In genomic region chr4:83109480-83110221, GRCh38 we compare ENCODE assay signal across 8 cellular contexts. TPM values are rescaled to one million over a fixed set of nuclear protein-coding genes. Genes with fewer than 3 reads are reported as not detected.
DNase-seq lines count a peak whose midpoint lies in the region; ATAC-seq and TF ChIP-seq lines count a peak whose summit lies in the region.

No MANE protein-coding gene starts in this region.

- no peak for TF ChIP-seq RAD21 in Ishikawa (IDR thresholded peaks at IDR 0.05; ENCODE audit: low read depth)

- no peaks in the 10 kb centered on the region for H3K79me2 ChIP-seq in mammary epithelial cell (ENCODE audit: insufficient read depth, low read length)

- H3K4me3 ChIP-seq in mammary epithelial cell (replicated peaks in 1 of 3; ENCODE audit: insufficient read depth in 1 of 3, low read depth in 2 of 3, low read length in 3 of 3), result peak overlapping the region; percentile 55 to 60 (median 57)

- WGBS in mammary epithelial cell (ENCODE audit: low coverage, missing lambda C conversion rate), result 13% methylated on average over 29 of the region's 64 CpGs

- no peaks in the 10 kb centered on the region for H3K36me3 ChIP-seq in mammary epithelial cell (ENCODE audit: insufficient read depth, low read length)

- H3K4me1 ChIP-seq in mammary epithelial cell (ENCODE audit: insufficient read depth, low read length), result peaks cover 24% of the 10 kb centered on the region

- intact Hi-C loops in mammary epithelial cell (cut with micrococcal nuclease) (loop anchor here (1.0 to 2.0 kb wide), 4 partner anchors 19 to 151 kb away; no protein-coding TSS in a partner anchor), left colon (cut with DNase I, micrococcal nuclease) (no loop called here)

- no peaks in the 10 kb centered on the region for H4K20me1 ChIP-seq in mammary epithelial cell (ENCODE audit: insufficient read depth, low read length)

- DNase-seq in DMS79 treated with DMSO at 0.1 percent for 48 hours (lab: John Stamatoyannopoulos, UW) (peak; percentile 50), T-helper 1 cell (peak in 3 of 5 donors; percentile 16 to 38 (median 26)), mammary epithelial cell (no peak), left colon (peak; percentile 50 to 64), Ammon's horn (ENCODE audit: low spot score) (no peak)
- peak; percentile 20 to 34 for DNase-seq in stimulated activated CD8-positive, alpha-beta memory T cell treated with anti-CD3 and anti-CD28 coated beads, Interleukin-2, amount 100 ng/mL, for 48 hours (ENCODE audit: low read depth in 2 of 2)

- dilution Hi-C loops in mammary epithelial cell (cut with HindIII; ENCODE audit: low sequenced_read_pairs), result no loop called here

- H3K27me3 ChIP-seq in mammary epithelial cell (ENCODE audit: insufficient read depth, low read length), result no peaks in the 10 kb centered on the region

- in situ Hi-C loops in mammary epithelial cell (cut with MboI; ENCODE audit: low sequenced_read_pairs in 2 of 2), result no loop called here

- no peak for TF ChIP-seq CTCF in mammary epithelial cell (conservative IDR thresholded peaks at IDR 0.05 in 1 of 2, IDR thresholded peaks at IDR 0.05 in 1 of 2; ENCODE audit: extremely low read depth in 1 of 2, insufficient read depth in 1 of 2, low read depth in 1 of 2, low read length in 2 of 2)

- CTCF ChIA-PET in mammary epithelial cell (lab: Charles Lee; ENCODE audit: low non-redundant PET), result interaction anchor here (0.6 kb wide), 3 partner anchors 147 to 620 kb away, joined by 3 to 5 read pairs (median 5); partner anchors contain the start of gene COQ2

- BruUV-seq in mammary epithelial cell (replicated peaks; lab: Mats Ljungman, UMichigan), result no TSS peak

- peak overlapping the region; percentile 48 for H3K27ac ChIP-seq in mammary epithelial cell (ENCODE audit: insufficient read depth, low read depth, low read length)

- no peaks in the 10 kb centered on the region for H3K9me3 ChIP-seq in mammary epithelial cell (replicated peaks; ENCODE audit: insufficient read depth, low read length)

- peak overlapping the region; percentile 96 for H2AFZ ChIP-seq in mammary epithelial cell (ENCODE audit: low read depth, low read length)

- peak overlapping the region; percentile 82 for H3K4me2 ChIP-seq in mammary epithelial cell (ENCODE audit: insufficient read depth, low read depth, low read length)

- TF ChIP-seq EP300 in Ishikawa (IDR thresholded peaks at IDR 0.05; ENCODE audit: borderline replicate concordance), result no peak

- H3K9ac ChIP-seq in mammary epithelial cell (ENCODE audit: insufficient read depth, low read length), result peak overlapping the region; percentile 57

- ATAC-seq in GM21526 (IDR thresholded peaks at IDR 0.05; ENCODE audit: low FRiP score, unreplicated experiment) (peak; percentile 11), left colon (peak; percentile 56)

TF ChIP-seq in Ishikawa, 13 proteins besides CTCF, POLR2A, EP300 and RAD21:
- TF ChIP-seq TEAD4 (IDR thresholded peaks at IDR 0.05) (no peak), TCF12 (IDR thresholded peaks at IDR 0.05; ENCODE audit: low read depth) (peak; percentile 8; the same call in 1 of the 2 replicates), ZBTB7A (IDR thresholded peaks at IDR 0.05; ENCODE audit: low read depth) (peak; percentile 63), YY1 (IDR thresholded peaks at IDR 0.05; ENCODE audit: low read depth) (0 out of 2 replicates have a peak, but pooled peaks have one; percentile 10), EGR1 (IDR thresholded peaks at IDR 0.05) (no peak), TAF1 (IDR thresholded peaks at IDR 0.05; ENCODE audit: low read depth) (peak; percentile 40; the same call in 1 of the 2 replicates), USF1 (IDR thresholded peaks at IDR 0.05) (no peak), REST (IDR thresholded peaks at IDR 0.05; ENCODE audit: low read depth) (no peak), CEBPB (IDR thresholded peaks at IDR 0.05) (no peak)

RNA-seq across cellular contexts. Expression of gene PLAC8, which starts 4.9 kb away (rescaled TPM):
- total RNA-seq in mammary epithelial cell (1 to 10 TPM in 1 of 2 donors, under 1 TPM in 1; 0.40 to 2.8 TPM), left colon (1,000 to 10,000 TPM in 1 of 2 donors, 100 to 1,000 TPM in 1; 955 to 1,006 TPM)
- polyA plus RNA-seq in mammary epithelial cell, result 10.4 TPM
- polyA minus RNA-seq in mammary epithelial cell, result 51.7 TPM

Comparison
In these comparisons a context has a peak if more than half of its experiments do, and no peak if none do; other contexts are left out.
1. DNase-seq: peak in DMS79 treated with DMSO at 0.1 percent for 48 hours (single experiment), T-helper 1 cell (3 of 5), left colon (2 of 2) and stimulated activated CD8-positive, alpha-beta memory T cell treated with anti-CD3 and anti-CD28 coated beads, Interleukin-2, amount 100 ng/mL, for 48 hours (2 of 2); none in mammary epithelial cell (single experiment) and Ammon's horn (single experiment).
2. RNA of gene PLAC8, which starts 4.9 kb away (total RNA-seq): 955 to 1,006 TPM in left colon; 0.40 to 2.8 TPM in mammary epithelial cell; every median in the first group is over 100 times any median in the second.